ENCODE assay signal across 1 cellular context in genomic region chrX:154013614-154014360, GRCh38.
TF ChIP-seq lines count a peak whose summit lies in the region.

No MANE protein-coding gene starts in this region.

TF ChIP-seq in HEK293, 187 proteins besides CTCF, POLR2A, EP300 and RAD21 (continued from another document):
- TF ChIP-seq ZBTB49 (tag by site-specific recombination; IDR thresholded peaks at IDR 0.05; ENCODE audit: low read depth): no peak
- TF ChIP-seq HIC1 (tag by site-specific recombination; IDR thresholded peaks at IDR 0.05): no peak
